Comparison of ENCODE assay signal across 16 cellular contexts in the genomic region with DNA sequence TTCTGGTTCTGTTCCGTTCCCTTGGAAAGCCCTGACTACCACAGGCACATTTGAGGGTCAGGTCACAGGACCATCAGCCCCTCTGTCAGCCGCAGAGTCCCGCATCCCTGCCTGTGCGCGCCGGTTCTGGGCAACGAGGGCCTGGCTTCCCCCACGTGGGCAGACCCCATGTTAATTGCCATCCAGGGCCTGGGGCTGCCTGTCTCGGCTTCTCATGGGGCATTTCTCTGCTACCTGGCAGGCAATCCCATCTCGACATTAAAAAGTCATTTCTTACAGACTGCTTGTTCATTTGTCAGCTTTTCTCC. TPM values are rescaled to one million over a fixed set of nuclear protein-coding genes. Genes with fewer than 3 reads are reported as not detected.
DNase-seq lines count a peak whose midpoint lies in the region; ATAC-seq and TF ChIP-seq lines count a peak whose summit lies in the region.
"Had no signal": no experiment of that assay in that cellular context is flagged by ENCODE, and none has a peak within 500 bp of the region (broad histone marks: within the 10 kb centered on the region; RNA-seq: fewer than 3 reads in every experiment).

No MANE protein-coding gene starts in this region.

- DNase-seq in H7 (peak; percentile 45), mesenchymal stem cell (no peak), nephron progenitor cell (no peak), type B pancreatic cell (ENCODE audit: extremely low spot score, unreplicated experiment) (no peak), hepatic stellate cell (ENCODE audit: low spot score) (no peak), Caco-2 (no peak)
- DNase-seq: 8988T; C1 segment of cervical spinal cord; CD4-positive, alpha-beta memory T cell; COR-L47; DMS153; DND-41; GM23248; H9 had no signal

- no peak overlapping the region for H3K27ac ChIP-seq in mesenchymal stem cell (ENCODE audit: low read length, poor library complexity, severe bottlenecking)
- H3K27ac ChIP-seq: A549, GM23248 had no signal

- no peak for ATAC-seq in GM21717 (IDR thresholded peaks at IDR 0.05; ENCODE audit: unreplicated experiment)

- no peak overlapping the region for H4K8ac ChIP-seq in mesenchymal stem cell (ENCODE audit: low read length)

- H3K9me3 Mint-ChIP-seq in nephron progenitor cell = peaks cover 3% of the 10 kb centered on the region
- H3K9me3 Mint-ChIP-seq in type B pancreatic cell = no peaks in the 10 kb centered on the region
- H3K9me3 Mint-ChIP-seq in Caco-2 (ENCODE audit: unreplicated experiment) = no peaks in the 10 kb centered on the region
- H3K9me3 Mint-ChIP-seq: CD4-positive, alpha-beta memory T cell; H9 had no signal

- H3K4me3 ChIP-seq in H7 (ENCODE audit: insufficient read depth, low read depth, low read length) = no peak overlapping the region
- H3K4me3 ChIP-seq in mesenchymal stem cell (ENCODE audit: insufficient read depth in 1 of 2, low read depth in 1 of 2, low read length in 2 of 2) = no peak overlapping the region
- no peak overlapping the region for H3K4me3 ChIP-seq in Caco-2 (ENCODE audit: low read depth, low read length)
- H3K4me3 ChIP-seq: A549, GM23248 had no signal

- no peak for TF ChIP-seq CTCF in nephron progenitor cell (IDR thresholded peaks at IDR 0.05)
- TF ChIP-seq CTCF in type B pancreatic cell (conservative IDR thresholded peaks at IDR 0.05) = no peak
- TF ChIP-seq CTCF in Caco-2 (IDR thresholded peaks at IDR 0.05; ENCODE audit: insufficient read depth in 1 of 2, low read depth in 1 of 2, low read length in 1 of 2, severe bottlenecking in 1 of 2, unreplicated experiment in 1 of 2) = no peak

- H3K4me3 Mint-ChIP-seq in nephron progenitor cell (peak overlapping the region; percentile 2), type B pancreatic cell (peak overlapping the region; percentile 51), Caco-2 (ENCODE audit: unreplicated experiment) (no peak overlapping the region)
- H3K4me3 Mint-ChIP-seq: CD4-positive, alpha-beta memory T cell; H9 had no signal

- no TSS peak for BruUV-seq in Caco-2 (replicated peaks; lab: Mats Ljungman, UMichigan)

- H2BK5ac ChIP-seq in mesenchymal stem cell (ENCODE audit: low read depth, low read length, poor library complexity, severe bottlenecking) = no peak overlapping the region

- H3K27me3 Mint-ChIP-seq in nephron progenitor cell (ENCODE audit: low read depth, poor library complexity) (peaks cover 4% of the 10 kb centered on the region), type B pancreatic cell (peaks cover 13% of the 10 kb centered on the region), Caco-2 (ENCODE audit: insufficient read depth, unreplicated experiment) (no peaks in the 10 kb centered on the region)

- no peaks in the 10 kb centered on the region for H3K79me1 ChIP-seq in mesenchymal stem cell (replicated peaks; ENCODE audit: low read length, poor library complexity, severe bottlenecking)

- H3K4me1 Mint-ChIP-seq in nephron progenitor cell = peaks cover 62% of the 10 kb centered on the region
- H3K4me1 Mint-ChIP-seq in type B pancreatic cell (ENCODE audit: unreplicated experiment) = peaks cover 22% of the 10 kb centered on the region
- H3K4me1 Mint-ChIP-seq in Caco-2 (ENCODE audit: low read depth, unreplicated experiment) = no peaks in the 10 kb centered on the region

- no peaks in the 10 kb centered on the region for H3K36me3 Mint-ChIP-seq in nephron progenitor cell (ENCODE audit: low read depth)
- no peaks in the 10 kb centered on the region for H3K36me3 Mint-ChIP-seq in type B pancreatic cell
- H3K36me3 Mint-ChIP-seq in Caco-2 (ENCODE audit: insufficient read depth, unreplicated experiment) = no peaks in the 10 kb centered on the region
- H3K36me3 Mint-ChIP-seq: CD4-positive, alpha-beta memory T cell had no signal

- H2BK120ac ChIP-seq in mesenchymal stem cell (ENCODE audit: low read depth, low read length) = no peak overlapping the region

- no peak overlapping the region for H3K4me2 ChIP-seq in mesenchymal stem cell (ENCODE audit: low read length, poor library complexity, severe bottlenecking)
- H3K4me2 ChIP-seq: A549 had no signal

- no peak overlapping the region for H2AK5ac ChIP-seq in mesenchymal stem cell (ENCODE audit: low read length, severe bottlenecking)

- H3K4me1 ChIP-seq in mesenchymal stem cell (ENCODE audit: control insufficient read depth, insufficient read depth, low read depth, low read length) = peaks cover 4% of the 10 kb centered on the region
- H3K4me1 ChIP-seq in Caco-2 = no peaks in the 10 kb centered on the region

- CTCF ChIA-PET in Caco-2 (lab: Charles Lee) = no interaction called here

- H3K36me3 ChIP-seq in H7 (replicated peaks; ENCODE audit: control insufficient read depth, insufficient read depth, low read length) (no peaks in the 10 kb centered on the region), mesenchymal stem cell (ENCODE audit: control insufficient read depth in 1 of 2, insufficient read depth in 2 of 2, low read depth in 1 of 2, low read length in 2 of 2) (no peaks in the 10 kb centered on the region), Caco-2 (ENCODE audit: control insufficient read depth, insufficient read depth, low read length) (no peaks in the 10 kb centered on the region)

- no peak overlapping the region for H2AFZ ChIP-seq in mesenchymal stem cell (ENCODE audit: low read depth, low read length)
- H2AFZ ChIP-seq: GM23248 had no signal

- H4K91ac ChIP-seq in mesenchymal stem cell (ENCODE audit: low read length) = peak overlapping the region; percentile 22

- H3K27ac Mint-ChIP-seq in nephron progenitor cell (no peak overlapping the region), type B pancreatic cell (peak overlapping the region; percentile 29), Caco-2 (ENCODE audit: unreplicated experiment) (no peak overlapping the region)
- H3K27ac Mint-ChIP-seq: H9 had no signal

- H3K27me3 ChIP-seq in H7 (ENCODE audit: control insufficient read depth, insufficient read depth, low read length) (no peaks in the 10 kb centered on the region), mesenchymal stem cell (ENCODE audit: control insufficient read depth in 1 of 2, insufficient read depth in 1 of 2, low read length in 2 of 2) (peaks cover 48 to 50% of the 10 kb centered on the region in 2 experiments), Caco-2 (replicated peaks; ENCODE audit: control insufficient read depth, insufficient read depth, low read length) (no peaks in the 10 kb centered on the region)

- H3K9me3 ChIP-seq in mesenchymal stem cell (ENCODE audit: control insufficient read depth, low read length) (no peaks in the 10 kb centered on the region), Caco-2 (no peaks in the 10 kb centered on the region)
- H3K9me3 ChIP-seq: A549 had no signal

- POLR2A ChIA-PET in Caco-2 (lab: Charles Lee) = no interaction called here

- no peak overlapping the region for H3K18ac ChIP-seq in mesenchymal stem cell (ENCODE audit: low read depth in 1 of 2, low read length in 2 of 2)

- no peak overlapping the region for H2BK15ac ChIP-seq in mesenchymal stem cell (ENCODE audit: low read depth, poor library complexity, severe bottlenecking)

- no peak overlapping the region for H3K23ac ChIP-seq in mesenchymal stem cell (ENCODE audit: low read length in 2 of 2)

- no peak overlapping the region for H3K4ac ChIP-seq in mesenchymal stem cell (ENCODE audit: low read depth in 1 of 2, low read length in 2 of 2)

- no peak overlapping the region for H2BK12ac ChIP-seq in mesenchymal stem cell (ENCODE audit: low read length in 2 of 2)

- no peak overlapping the region for H3K9ac ChIP-seq in mesenchymal stem cell (ENCODE audit: low read length)
- H3K9ac ChIP-seq: GM23248 had no signal

- 81% methylated on average over 10 of the region's 10 CpGs for WGBS in mesenchymal stem cell

- intact Hi-C loops in Caco-2 (cut with micrococcal nuclease; ENCODE audit: unreplicated experiment) = no loop called here

- no peak overlapping the region for H3K14ac ChIP-seq in mesenchymal stem cell (ENCODE audit: low read length in 2 of 2)

RNA-seq across cellular contexts. Expression of a gene that starts 45.6 kb away (rescaled TPM):
- total RNA-seq in H7 (2014; rRNA removed; shearing (Covaris generic)) = 2.0 and 4.9 TPM in 2 replicates
- 0.80 TPM for polyA plus RNA-seq in mesenchymal stem cell (2013, experiment 1 of 2)
- polyA plus RNA-seq in mesenchymal stem cell (2013, experiment 2 of 2) = 0.64 TPM
- 13.4 and 24.0 TPM in 2 replicates for total RNA-seq in type B pancreatic cell (ENCODE audit: low replicate concordance)
- 1.6 and 2.1 TPM in 2 replicates for total RNA-seq in Caco-2 (2022)
- total RNA-seq: CD4-positive, alpha-beta memory T cell had no signal
- polyA plus RNA-seq: CD4-positive, alpha-beta memory T cell had no signal
